8 cellular contexts compared by ENCODE assay signal in the genomic region with DNA sequence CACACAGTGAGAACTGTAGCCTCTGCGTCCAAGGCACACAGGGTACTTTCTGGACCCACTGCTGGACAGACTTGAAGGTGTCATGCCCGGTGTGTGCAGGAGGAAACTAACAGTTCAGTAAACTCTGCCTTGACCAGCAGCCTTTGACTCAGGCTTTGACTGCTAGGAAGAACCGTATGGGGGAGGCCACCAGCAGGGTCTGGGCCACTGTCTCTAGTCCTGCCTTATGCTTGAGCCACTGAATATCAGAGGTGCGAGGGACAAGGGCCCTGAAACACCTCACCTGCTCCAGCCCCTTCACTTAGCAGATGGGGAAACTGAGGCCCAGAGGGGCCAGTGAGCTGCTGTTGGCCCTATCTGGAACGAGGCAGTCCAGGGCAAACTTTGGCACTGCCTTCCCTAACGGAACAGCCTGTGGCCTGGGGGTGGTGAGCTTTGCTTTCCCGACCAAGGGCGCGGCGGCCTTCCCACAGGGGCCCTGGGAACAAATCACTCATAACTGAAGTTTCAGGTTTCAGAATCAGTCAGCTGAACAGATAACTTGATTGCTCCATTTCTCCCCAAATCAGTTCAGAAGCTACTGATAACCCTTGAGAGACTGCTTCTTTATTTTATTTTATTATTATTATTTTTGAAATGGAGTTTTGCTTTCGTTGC.
DNase-seq lines count a peak whose midpoint lies in the region; ATAC-seq and TF ChIP-seq lines count a peak whose summit lies in the region.

No MANE protein-coding gene starts in this region.

- H3K4ac ChIP-seq in mesenchymal stem cell (ENCODE audit: low read depth in 1 of 2, low read length in 2 of 2): no peak overlapping the region

- peaks cover 0 to 54% (median 21%) of the 10 kb centered on the region in 4 donors for H3K4me1 Mint-ChIP-seq in CD4-positive, CD25-positive, alpha-beta regulatory T cell

- H3K23ac ChIP-seq in mesenchymal stem cell (ENCODE audit: low read length in 2 of 2): no peak overlapping the region

- in situ Hi-C loops in brain microvascular endothelial cell (cut with HindIII; ENCODE audit: low pct_ligation_motif_present, low sequenced_read_pairs): no loop called here

- no peak overlapping the region for H2BK12ac ChIP-seq in mesenchymal stem cell (ENCODE audit: low read length in 2 of 2)

- no peak for ATAC-seq in CD4-positive, CD25-positive, alpha-beta regulatory T cell (ENCODE audit: low read depth in 2 of 2)
- ATAC-seq in GM19467 (IDR thresholded peaks at IDR 0.05; ENCODE audit: unreplicated experiment): peak; percentile 33
- ATAC-seq in HG03460 (IDR thresholded peaks at IDR 0.05; ENCODE audit: unreplicated experiment): peak; percentile 53

- peak overlapping the region; percentile 4 for H4K91ac ChIP-seq in mesenchymal stem cell (ENCODE audit: low read length)

- peak in 1 of 3 donors; percentile 47 for DNase-seq in CD4-positive, CD25-positive, alpha-beta regulatory T cell
- DNase-seq in mesenchymal stem cell: no peak
- no peak for DNase-seq in hypothalamus (lab: John Stamatoyannopoulos, UW)
- DNase-seq in occipital lobe (lab: John Stamatoyannopoulos, UW): no peak
- DNase-seq in brain microvascular endothelial cell: no peak
- no peak for DNase-seq in medulla oblongata (ENCODE audit: extremely low spot score)

- no peaks in the 10 kb centered on the region for H3K27me3 Mint-ChIP-seq in CD4-positive, CD25-positive, alpha-beta regulatory T cell

- no peaks in the 10 kb centered on the region for H3K79me1 ChIP-seq in mesenchymal stem cell (replicated peaks; ENCODE audit: low read length, poor library complexity, severe bottlenecking)

- peak overlapping the region; percentile 33 for H3K27ac ChIP-seq in CD4-positive, CD25-positive, alpha-beta regulatory T cell (ENCODE audit: insufficient read depth, low read length, poor library complexity, severe bottlenecking)
- H3K27ac ChIP-seq in mesenchymal stem cell (ENCODE audit: low read length, poor library complexity, severe bottlenecking): no peak overlapping the region
- H3K27ac ChIP-seq in brain microvascular endothelial cell: no peak overlapping the region

- peak overlapping the region; percentile 41 to 77 (median 60) for H3K4me3 Mint-ChIP-seq in CD4-positive, CD25-positive, alpha-beta regulatory T cell

- H3K4me2 ChIP-seq in mesenchymal stem cell (ENCODE audit: low read length, poor library complexity, severe bottlenecking): no peak overlapping the region

- no peak for TF ChIP-seq CTCF in brain microvascular endothelial cell (IDR thresholded peaks at IDR 0.05; ENCODE audit: low read depth, low read length, missing control alignments)

- H2BK120ac ChIP-seq in mesenchymal stem cell (ENCODE audit: low read depth, low read length): no peak overlapping the region

- no peaks in the 10 kb centered on the region for H3K27me3 ChIP-seq in CD4-positive, CD25-positive, alpha-beta regulatory T cell (ENCODE audit: control insufficient read depth, insufficient read depth, low read length)
- H3K27me3 ChIP-seq in mesenchymal stem cell (ENCODE audit: control insufficient read depth in 1 of 2, insufficient read depth in 1 of 2, low read length in 2 of 2) (no peaks in the 10 kb centered on the region), brain microvascular endothelial cell (replicated peaks) (no peaks in the 10 kb centered on the region)

- H2BK15ac ChIP-seq in mesenchymal stem cell (ENCODE audit: low read depth, poor library complexity, severe bottlenecking): no peak overlapping the region

- no peak overlapping the region for H2BK5ac ChIP-seq in mesenchymal stem cell (ENCODE audit: low read depth, low read length, poor library complexity, severe bottlenecking)

- no peak overlapping the region for H3K4me3 ChIP-seq in CD4-positive, CD25-positive, alpha-beta regulatory T cell (ENCODE audit: low read depth, low read length)
- H3K4me3 ChIP-seq in mesenchymal stem cell (ENCODE audit: insufficient read depth in 1 of 2, low read depth in 1 of 2, low read length in 2 of 2): no peak overlapping the region
- no peak overlapping the region for H3K4me3 ChIP-seq in brain microvascular endothelial cell (ENCODE audit: low read depth, low read length)

- no peak overlapping the region for H2AFZ ChIP-seq in mesenchymal stem cell (ENCODE audit: low read depth, low read length)

- no peak overlapping the region for H4K8ac ChIP-seq in mesenchymal stem cell (ENCODE audit: low read length)

- peaks cover 8% of the 10 kb centered on the region for H3K36me3 ChIP-seq in CD4-positive, CD25-positive, alpha-beta regulatory T cell (ENCODE audit: control insufficient read depth, insufficient read depth, low read length)
- H3K36me3 ChIP-seq in mesenchymal stem cell (ENCODE audit: control insufficient read depth in 1 of 2, insufficient read depth in 2 of 2, low read depth in 1 of 2, low read length in 2 of 2) (peaks cover 0 to 27% of the 10 kb centered on the region in 2 experiments), brain microvascular endothelial cell (replicated peaks) (no peaks in the 10 kb centered on the region)

- no peak overlapping the region for H3K14ac ChIP-seq in mesenchymal stem cell (ENCODE audit: low read length in 2 of 2)

- no peak overlapping the region for H3K18ac ChIP-seq in mesenchymal stem cell (ENCODE audit: low read depth in 1 of 2, low read length in 2 of 2)

- H3K9me3 Mint-ChIP-seq in CD4-positive, CD25-positive, alpha-beta regulatory T cell: peaks cover 0 to 2% (median 0%) of the 10 kb centered on the region in 7 donors

- no peak overlapping the region for H3K9ac ChIP-seq in mesenchymal stem cell (ENCODE audit: low read length)

- H3K27ac Mint-ChIP-seq in CD4-positive, CD25-positive, alpha-beta regulatory T cell: peak overlapping the region; percentile 46 to 87 (median 72)

- H3K36me3 Mint-ChIP-seq in CD4-positive, CD25-positive, alpha-beta regulatory T cell: peaks cover 2% of the 10 kb centered on the region

- 82% methylated on average over 11 of the region's 11 CpGs for WGBS in mesenchymal stem cell

- H3K9me3 ChIP-seq in CD4-positive, CD25-positive, alpha-beta regulatory T cell (ENCODE audit: control insufficient read depth in 2 of 2, low read length in 2 of 2): no peaks in the 10 kb centered on the region
- H3K9me3 ChIP-seq in mesenchymal stem cell (ENCODE audit: control insufficient read depth, low read length): no peaks in the 10 kb centered on the region

- peaks cover 53% of the 10 kb centered on the region for H3K4me1 ChIP-seq in CD4-positive, CD25-positive, alpha-beta regulatory T cell (ENCODE audit: control insufficient read depth, insufficient read depth, low read length, poor library complexity, severe bottlenecking)
- H3K4me1 ChIP-seq in mesenchymal stem cell (ENCODE audit: control insufficient read depth, insufficient read depth, low read depth, low read length): peaks cover 19% of the 10 kb centered on the region

- no peak overlapping the region for H2AK5ac ChIP-seq in mesenchymal stem cell (ENCODE audit: low read length, severe bottlenecking)

Comparison
In these comparisons a context has a peak if more than half of its experiments do, and no peak if none do; other contexts are left out.
1. ATAC-seq: peak in GM19467 (single experiment) and HG03460 (single experiment); none in CD4-positive, CD25-positive, alpha-beta regulatory T cell (0 of 2).